ENCODE assay signal across 16 cellular contexts in genomic region chr6:118391086-118391485, GRCh38.
DNase-seq lines count a peak whose midpoint lies in the region; ATAC-seq and TF ChIP-seq lines count a peak whose summit lies in the region.
"Had no signal": no experiment of that assay in that cellular context is flagged by ENCODE, and none has a peak within 500 bp of the region (broad histone marks: within the 10 kb centered on the region; RNA-seq: fewer than 3 reads in every experiment).

No MANE protein-coding gene starts in this region.

- DNase-seq in AG10803 (ENCODE audit: low read depth) (peak; percentile 29), LHCN-M2 (ENCODE audit: low read depth) (peak; percentile 24), fibroblast of gingiva (ENCODE audit: low read depth) (peak; percentile 36), myocyte (ENCODE audit: low read depth) (peak; percentile 36), DMS153 (lab: John Stamatoyannopoulos, UW) (no peak)
- no peak for DNase-seq in effector CD4-positive, alpha-beta T cell
- DNase-seq: 8988T; Calu3; CD4-positive, CD25-positive, alpha-beta regulatory T cell; DMS 273 treated with DMSO at 0.1 percent for 48 hours; DMS79 treated with DMSO at 0.1 percent for 48 hours; GDM1 had no signal

- no peak for ATAC-seq in GM19351 (IDR thresholded peaks at IDR 0.05; ENCODE audit: unreplicated experiment)
- ATAC-seq: HCT116, HepG2 had no signal

- no peak overlapping the region for H3K4me3 ChIP-seq in AG10803 (ENCODE audit: low read length)
- H3K4me3 ChIP-seq: BLaER1 treated with 17β-estradiol and CSF1 and Interleukin-3, amounts not matched to agents 10 nM and 100 nM had no signal

- TF ChIP-seq CTCF in AG10803 (conservative IDR thresholded peaks at IDR 0.05; ENCODE audit: low read length): no peak

Comparison
In these comparisons a context has a peak if more than half of its experiments do, and no peak if none do; other contexts are left out.
1. DNase-seq: peak in AG10803 (single experiment), LHCN-M2 (single experiment), fibroblast of gingiva (single experiment) and myocyte (single experiment); none in effector CD4-positive, alpha-beta T cell (single experiment) and DMS153 (single experiment).